ENCODE assay signal across 8 cellular contexts in genomic region chr14:103058209-103059055, GRCh38. TPM values are rescaled to one million over a fixed set of nuclear protein-coding genes. Genes with fewer than 3 reads are reported as not detected.
A peak's percentile ranks its signal among the peaks of the same experiment; 100 is the strongest.
DNase-seq lines count a peak whose midpoint lies in the region; ATAC-seq and TF ChIP-seq lines count a peak whose summit lies in the region.

No MANE protein-coding gene starts in this region.

- H2BK5ac ChIP-seq in mesenchymal stem cell (ENCODE audit: low read depth, low read length, poor library complexity, severe bottlenecking): no peak overlapping the region

- no peak overlapping the region for H2BK12ac ChIP-seq in mesenchymal stem cell (ENCODE audit: low read length in 2 of 2)

- H3K4me3 ChIP-seq in mesenchymal stem cell (ENCODE audit: insufficient read depth in 1 of 2, low read depth in 1 of 2, low read length in 2 of 2) (peak overlapping the region; percentile 92 to 93), uterus (peak overlapping the region; percentile 68 to 76)

- H4K91ac ChIP-seq in mesenchymal stem cell (ENCODE audit: low read length): no peak overlapping the region

- peak overlapping the region in 1 of 2 experiments; percentile 61 for H3K23ac ChIP-seq in mesenchymal stem cell (ENCODE audit: low read length in 2 of 2)

- H3K4me2 ChIP-seq in mesenchymal stem cell (ENCODE audit: low read length, poor library complexity, severe bottlenecking): peak overlapping the region; percentile 96

- WGBS in mesenchymal stem cell: 51% methylated on average over 37 of the region's 37 CpGs

- no peaks in the 10 kb centered on the region for H3K9me3 ChIP-seq in mesenchymal stem cell (ENCODE audit: control insufficient read depth, low read length)
- no peaks in the 10 kb centered on the region for H3K9me3 ChIP-seq in uterus

- H3K4me3 Mint-ChIP-seq in central memory CD8-positive, alpha-beta T cell: peak overlapping the region; percentile 20

- no peaks in the 10 kb centered on the region for H3K9me3 Mint-ChIP-seq in central memory CD8-positive, alpha-beta T cell

- peak overlapping the region; percentile 15 for H2AFZ ChIP-seq in mesenchymal stem cell (ENCODE audit: low read depth, low read length)

- peaks cover 7% of the 10 kb centered on the region for H3K4me1 Mint-ChIP-seq in central memory CD8-positive, alpha-beta T cell

- intact Hi-C loops in Right ventricle myocardium inferior (cut with DNase I) (loop anchor here (5.0 kb wide), 1 partner anchor 51 kb away; no protein-coding TSS in a partner anchor), left ventricle myocardium superior (cut with micrococcal nuclease) (no loop called here), uterus (cut with DNase I; ENCODE audit: low total_unique reads) (no loop called here)

- H4K8ac ChIP-seq in mesenchymal stem cell (ENCODE audit: low read length): peak overlapping the region; percentile 81

- H3K18ac ChIP-seq in mesenchymal stem cell (ENCODE audit: low read depth in 1 of 2, low read length in 2 of 2): peak overlapping the region in 1 of 2 experiments; percentile 75

- ATAC-seq in Right ventricle myocardium inferior: peak; percentile 29
- no peak for ATAC-seq in left ventricle myocardium superior
- no peak for ATAC-seq in central memory CD8-positive, alpha-beta T cell (replicated peaks; ENCODE audit: extremely low read depth, poor library complexity, severe bottlenecking)
- no peak for ATAC-seq in HG03565 (IDR thresholded peaks at IDR 0.05; ENCODE audit: unreplicated experiment)
- no peak for ATAC-seq in GM21528 (IDR thresholded peaks at IDR 0.05; ENCODE audit: low FRiP score, unreplicated experiment)
- no peak for ATAC-seq in HG03354 (IDR thresholded peaks at IDR 0.05; ENCODE audit: poor library complexity, severe bottlenecking, unreplicated experiment)

- H3K36me3 ChIP-seq in mesenchymal stem cell (ENCODE audit: control insufficient read depth in 1 of 2, insufficient read depth in 2 of 2, low read depth in 1 of 2, low read length in 2 of 2) (peaks cover 7 to 16% of the 10 kb centered on the region in 2 experiments), uterus (no peaks in the 10 kb centered on the region)

- H3K4me1 ChIP-seq in mesenchymal stem cell (ENCODE audit: control insufficient read depth, insufficient read depth, low read depth, low read length) (peaks cover 20% of the 10 kb centered on the region), uterus (peaks cover 6 to 15% of the 10 kb centered on the region in 2 donors)

- peak overlapping the region; percentile 94 for H3K9ac ChIP-seq in mesenchymal stem cell (ENCODE audit: low read length)

- H3K14ac ChIP-seq in mesenchymal stem cell (ENCODE audit: low read length in 2 of 2): no peak overlapping the region

- peaks cover 53% of the 10 kb centered on the region for H3K27me3 Mint-ChIP-seq in central memory CD8-positive, alpha-beta T cell

- peaks cover 1% of the 10 kb centered on the region for H3K36me3 Mint-ChIP-seq in central memory CD8-positive, alpha-beta T cell (ENCODE audit: insufficient read depth)

- peak overlapping the region in 1 of 2 experiments; percentile 47 for H3K4ac ChIP-seq in mesenchymal stem cell (ENCODE audit: low read depth in 1 of 2, low read length in 2 of 2)

- DNase-seq in Right ventricle myocardium inferior (ENCODE audit: missing footprints) (no peak), left ventricle myocardium superior (no peak), mesenchymal stem cell (peak; percentile 55), uterus (peak in 1 of 2 donors; percentile 46)
- DNase-seq in central memory CD8-positive, alpha-beta T cell (ENCODE audit: low spot score in 2 of 2): no peak

- no peak overlapping the region for H2BK120ac ChIP-seq in mesenchymal stem cell (ENCODE audit: low read depth, low read length)

- no peak overlapping the region for H2BK15ac ChIP-seq in mesenchymal stem cell (ENCODE audit: low read depth, poor library complexity, severe bottlenecking)

- H3K27me3 ChIP-seq in mesenchymal stem cell (ENCODE audit: control insufficient read depth in 1 of 2, insufficient read depth in 1 of 2, low read length in 2 of 2): no peaks in the 10 kb centered on the region
- H3K27me3 ChIP-seq in uterus: no peaks in the 10 kb centered on the region

- no peak overlapping the region for H3K27ac ChIP-seq in mesenchymal stem cell (ENCODE audit: low read length, poor library complexity, severe bottlenecking)
- H3K27ac ChIP-seq in uterus: peak overlapping the region; percentile 79 to 85

- no peak for TF ChIP-seq CTCF in uterus (IDR thresholded peaks at IDR 0.05)

- no peak for TF ChIP-seq POLR2A in uterus (IDR thresholded peaks at IDR 0.05)

- H2AK5ac ChIP-seq in mesenchymal stem cell (ENCODE audit: low read length, severe bottlenecking): no peak overlapping the region

- H3K79me1 ChIP-seq in mesenchymal stem cell (replicated peaks; ENCODE audit: low read length, poor library complexity, severe bottlenecking): peaks cover 15% of the 10 kb centered on the region

- H3K27ac Mint-ChIP-seq in central memory CD8-positive, alpha-beta T cell (ENCODE audit: low read depth): no peak overlapping the region

RNA-seq across cellular contexts. Expression of gene CDC42BPB, which starts 1.1 kb away (rescaled TPM):
- total RNA-seq in Right ventricle myocardium inferior (68.9 TPM), left ventricle myocardium superior (75.1 TPM), uterus (100 to 1,000 TPM in 2 of 4 donors, 10 to 100 TPM in 2; 80.6 to 157 (median 118) TPM)
- 64.0 TPM for polyA plus RNA-seq in mesenchymal stem cell (2013, experiment 1 of 2)
- polyA plus RNA-seq in mesenchymal stem cell (2013, experiment 2 of 2): 61.5 TPM

RNA-seq across cellular contexts. Expression of gene LBHD2, which starts 25.6 kb away (rescaled TPM):
- total RNA-seq in Right ventricle myocardium inferior (not detected), left ventricle myocardium superior (not detected), uterus (not detected)
- not detected for polyA plus RNA-seq in mesenchymal stem cell (2013, experiment 1 of 2)
- not detected for polyA plus RNA-seq in mesenchymal stem cell (2013, experiment 2 of 2)

RNA-seq across cellular contexts. Expression of gene EXOC3L4, which starts 36.1 kb away (rescaled TPM):
- total RNA-seq in Right ventricle myocardium inferior (1.2 TPM), left ventricle myocardium superior (0.42 TPM), uterus (1 to 10 TPM in 1 of 4 donors, under 1 TPM in 2, not detected in 1; under 0.01 to 5.6 (median 0.41) TPM)
- polyA plus RNA-seq in mesenchymal stem cell (2013, experiment 1 of 2): not detected
- polyA plus RNA-seq in mesenchymal stem cell (2013, experiment 2 of 2): 0.05 TPM
